In the genomic region with DNA sequence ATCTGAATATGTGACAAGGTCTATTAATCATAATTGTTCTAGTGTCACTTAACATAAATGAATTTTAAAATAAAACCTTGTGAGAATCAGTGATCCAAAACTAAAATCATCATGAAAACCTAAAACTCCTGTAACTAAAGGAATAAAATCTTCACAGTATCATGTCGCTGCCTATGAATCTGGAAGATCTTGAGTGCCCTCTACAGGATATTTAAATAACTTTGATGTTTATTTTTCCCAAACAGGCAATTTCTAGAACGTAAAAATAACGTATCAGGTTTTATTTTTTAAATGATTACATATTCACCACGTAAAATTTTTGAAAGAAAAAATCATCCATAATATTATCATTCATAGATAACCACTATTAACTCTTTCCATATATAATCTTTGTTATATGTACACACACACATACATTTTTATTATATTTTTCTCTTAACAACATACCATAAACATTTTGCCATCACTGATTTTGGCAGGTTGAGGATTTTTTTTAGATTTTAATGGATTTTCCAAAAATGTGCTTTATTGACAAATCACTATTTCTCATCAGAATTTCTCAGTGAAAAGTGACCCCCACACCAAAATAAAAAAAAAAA, we compare ENCODE assay signal across 8 cellular contexts.
DNase-seq lines count a peak whose midpoint lies in the region; ATAC-seq and TF ChIP-seq lines count a peak whose summit lies in the region.

No MANE protein-coding gene starts in this region.

- peak; percentile 57 for ATAC-seq in GM18517 (IDR thresholded peaks at IDR 0.05; ENCODE audit: unreplicated experiment)
- no peak for ATAC-seq in GM21528 (IDR thresholded peaks at IDR 0.05; ENCODE audit: low FRiP score, unreplicated experiment)
- ATAC-seq in HG03354 (IDR thresholded peaks at IDR 0.05; ENCODE audit: poor library complexity, severe bottlenecking, unreplicated experiment) = no peak

- H3K36me3 ChIP-seq in spleen = no peaks in the 10 kb centered on the region

- H3K27ac ChIP-seq in spleen = no peak overlapping the region

- DNase-seq in AML-193 (lab: John Stamatoyannopoulos, UW) = peak; percentile 54 to 69
- peak; percentile 2 for DNase-seq in NCI-H2227 (lab: John Stamatoyannopoulos, UW; ENCODE audit: unreplicated experiment)
- DNase-seq in central memory CD4-positive, alpha-beta T cell = peak; percentile 2
- peak; percentile 44 for DNase-seq in midbrain (lab: John Stamatoyannopoulos, UW)
- no peak for DNase-seq in spleen

- TF ChIP-seq CTCF in spleen (IDR thresholded peaks at IDR 0.05 in 8 of 11, conservative IDR thresholded peaks at IDR 0.05 in 3 of 11) = peak in 5 of 11 experiments; percentile 16 to 42 (median 30)

- WGBS in spleen, 5 donors = 4 to 8% (median 7%) methylated on average over 4 of the region's 4 CpGs

- H3K27me3 ChIP-seq in spleen (replicated peaks in 1 of 7) = no peaks in the 10 kb centered on the region

- H3K4me3 ChIP-seq in spleen = no peak overlapping the region

- TF ChIP-seq POLR2A in spleen (IDR thresholded peaks at IDR 0.05) = no peak

- no peaks in the 10 kb centered on the region for H3K4me1 ChIP-seq in spleen

- no peaks in the 10 kb centered on the region for H3K9me3 ChIP-seq in spleen

- intact Hi-C loops in spleen (cut with DNase I; ENCODE audit: low total_unique reads) = loop anchor here (10.0 kb wide), 1 partner anchor 539 kb away; no protein-coding TSS in a partner anchor
